Comparison of ENCODE assay signal across 16 cellular contexts in genomic region chr5:87393331-87393730, GRCh38. TPM values are rescaled to one million over a fixed set of nuclear protein-coding genes. Genes with fewer than 3 reads are reported as not detected.
DNase-seq lines count a peak whose midpoint lies in the region; ATAC-seq and TF ChIP-seq lines count a peak whose summit lies in the region.
"Had no signal": no experiment of that assay in that cellular context is flagged by ENCODE, and none has a peak within 500 bp of the region (broad histone marks: within the 10 kb centered on the region; RNA-seq: fewer than 3 reads in every experiment).

No MANE protein-coding gene starts in this region.

- H3K9me3 ChIP-seq in osteoblast (ENCODE audit: low read depth, low read length) (no peaks in the 10 kb centered on the region), tibial nerve (no peaks in the 10 kb centered on the region)
- H3K9me3 ChIP-seq: vagina had no signal

- TF ChIP-seq CTCF in AG10803 (conservative IDR thresholded peaks at IDR 0.05; ENCODE audit: low read length) (no peak), RWPE1 (conservative IDR thresholded peaks at IDR 0.05; ENCODE audit: low read depth) (no peak), osteoblast (IDR thresholded peaks at IDR 0.05; ENCODE audit: extremely low read depth, low read depth, low read length) (no peak), tibial nerve (IDR thresholded peaks at IDR 0.05) (no peak)

- no peak overlapping the region for H3K27ac ChIP-seq in RWPE1
- H3K27ac ChIP-seq in epithelial cell of prostate: peak overlapping the region; percentile 76
- peak overlapping the region; percentile 97 for H3K27ac ChIP-seq in osteoblast (ENCODE audit: low read depth, low read length)
- H3K27ac ChIP-seq in tibial nerve: peak overlapping the region in 2 of 4 donors; percentile 66 to 68
- H3K27ac ChIP-seq: vagina had no signal

- peak overlapping the region; percentile 64 for H3K4me2 ChIP-seq in osteoblast (ENCODE audit: insufficient read depth, low read length)

- CTCF ChIA-PET in RWPE1 (lab: Yijun Ruan, JAX): no interaction called here

- POLR2A ChIA-PET in RWPE1 (lab: Yijun Ruan, JAX; ENCODE audit: low non-redundant PET): no interaction called here

- H2AFZ ChIP-seq in osteoblast (ENCODE audit: low read length): no peak overlapping the region

- H3K27me3 ChIP-seq in osteoblast (ENCODE audit: insufficient read depth, low read length): no peaks in the 10 kb centered on the region
- no peaks in the 10 kb centered on the region for H3K27me3 ChIP-seq in tibial nerve
- H3K27me3 ChIP-seq: vagina had no signal

- no peak overlapping the region for H3K4me3 ChIP-seq in AG10803 (ENCODE audit: low read length)
- peak overlapping the region; percentile 22 for H3K4me3 ChIP-seq in osteoblast (ENCODE audit: insufficient read depth, low read length)
- H3K4me3 ChIP-seq in tibial nerve: no peak overlapping the region
- H3K4me3 ChIP-seq: vagina had no signal

- H3K36me3 ChIP-seq in osteoblast (ENCODE audit: insufficient read depth, low read length) (peaks cover 79% of the 10 kb centered on the region), tibial nerve (peaks cover 0 to 82% (median 4%) of the 10 kb centered on the region in 3 donors)

- 41 to 44% methylated on average over 2 of the region's 2 CpGs for WGBS in tibial nerve, 2 donors

- no peaks in the 10 kb centered on the region for H4K20me1 ChIP-seq in osteoblast (ENCODE audit: insufficient read depth, low read length)

- TF ChIP-seq POLR2A in tibial nerve (IDR thresholded peaks at IDR 0.05): no peak

- ATAC-seq in HG03565 (IDR thresholded peaks at IDR 0.05; ENCODE audit: unreplicated experiment): no peak
- ATAC-seq: activated T-cell treated with anti-CD3 and anti-CD28 coated beads, Interleukin-2, amount 50 U/mL, for 72 hours; CD8-positive, alpha-beta T cell had no signal

- TF ChIP-seq EP300 in tibial nerve (IDR thresholded peaks at IDR 0.05): no peak

- peaks cover 10% of the 10 kb centered on the region for H3K79me2 ChIP-seq in osteoblast (ENCODE audit: insufficient read depth, low read length)

- H3K4me1 ChIP-seq in osteoblast (ENCODE audit: insufficient read depth, low read length) (peaks cover 51% of the 10 kb centered on the region), tibial nerve (peaks cover 0 to 33% (median 1%) of the 10 kb centered on the region in 4 donors)
- H3K4me1 ChIP-seq: vagina had no signal

- peak; percentile 91 for DNase-seq in AG10803 (ENCODE audit: low read depth)
- DNase-seq in RWPE1 (ENCODE audit: low spot score): peak; percentile 56
- no peak for DNase-seq in epithelial cell of prostate (ENCODE audit: low read depth, low spot score)
- DNase-seq in osteoblast (ENCODE audit: insufficient read length, low spot score, missing footprints): no peak
- no peak for DNase-seq in COLO668 (lab: John Stamatoyannopoulos, UW; ENCODE audit: unreplicated experiment)
- DNase-seq in activated gamma-delta T cell treated with Interleukin-2 at 50 U/mL for 16 hours: no peak
- no peak for DNase-seq in tibial nerve (ENCODE audit: low spot score in 2 of 2)
- DNase-seq: activated T-cell treated with anti-CD3 and anti-CD28 coated beads, Interleukin-2, amount 50 U/mL, for 72 hours; CD8-positive, alpha-beta T cell; effector memory CD4-positive, alpha-beta T cell; immature natural killer cell; NCI-H2081; occipital lobe; RPMI8226 had no signal

RNA-seq across cellular contexts. Expression of gene CCNH, which starts 19.4 kb away (rescaled TPM):
- 74.3 and 80.3 TPM in 2 replicates for total RNA-seq in osteoblast
- 100 to 1,000 TPM; 116 to 183 (median 158) TPM for total RNA-seq in tibial nerve

Comparison
In these comparisons a context has a peak if more than half of its experiments do, and no peak if none do; other contexts are left out.
1. DNase-seq: peak in AG10803 (single experiment) and RWPE1 (single experiment); none in epithelial cell of prostate (single experiment), osteoblast (single experiment), COLO668 (single experiment), activated gamma-delta T cell treated with Interleukin-2 at 50 U/mL for 16 hours (single experiment) and tibial nerve (0 of 2).